In the genomic region with DNA sequence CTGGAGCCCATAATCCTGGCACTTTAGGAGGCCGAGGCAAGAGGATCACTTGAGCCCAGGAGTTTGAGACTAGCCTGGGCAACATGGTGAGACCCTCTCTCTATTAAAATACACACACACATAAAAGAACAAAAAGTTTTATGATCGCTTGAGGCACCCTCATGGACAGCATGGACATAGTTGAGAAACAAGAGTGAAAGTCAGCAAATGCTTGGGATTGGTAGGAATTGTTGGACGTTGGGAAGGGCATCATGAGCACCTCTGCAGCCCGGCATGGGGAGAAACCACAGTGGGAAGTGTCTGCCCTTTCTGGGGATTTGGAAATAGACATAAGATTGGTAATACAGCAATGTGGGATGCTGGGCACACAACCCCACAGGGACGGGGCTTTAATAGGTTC, we compare ENCODE assay signal across 1 cellular context.
TF ChIP-seq lines count a peak whose summit lies in the region.

No MANE protein-coding gene starts in this region.

TF ChIP-seq in GM23338, 12 proteins besides CTCF, POLR2A, EP300 and RAD21 (continued from another document):
- TF ChIP-seq, protein P1, sequence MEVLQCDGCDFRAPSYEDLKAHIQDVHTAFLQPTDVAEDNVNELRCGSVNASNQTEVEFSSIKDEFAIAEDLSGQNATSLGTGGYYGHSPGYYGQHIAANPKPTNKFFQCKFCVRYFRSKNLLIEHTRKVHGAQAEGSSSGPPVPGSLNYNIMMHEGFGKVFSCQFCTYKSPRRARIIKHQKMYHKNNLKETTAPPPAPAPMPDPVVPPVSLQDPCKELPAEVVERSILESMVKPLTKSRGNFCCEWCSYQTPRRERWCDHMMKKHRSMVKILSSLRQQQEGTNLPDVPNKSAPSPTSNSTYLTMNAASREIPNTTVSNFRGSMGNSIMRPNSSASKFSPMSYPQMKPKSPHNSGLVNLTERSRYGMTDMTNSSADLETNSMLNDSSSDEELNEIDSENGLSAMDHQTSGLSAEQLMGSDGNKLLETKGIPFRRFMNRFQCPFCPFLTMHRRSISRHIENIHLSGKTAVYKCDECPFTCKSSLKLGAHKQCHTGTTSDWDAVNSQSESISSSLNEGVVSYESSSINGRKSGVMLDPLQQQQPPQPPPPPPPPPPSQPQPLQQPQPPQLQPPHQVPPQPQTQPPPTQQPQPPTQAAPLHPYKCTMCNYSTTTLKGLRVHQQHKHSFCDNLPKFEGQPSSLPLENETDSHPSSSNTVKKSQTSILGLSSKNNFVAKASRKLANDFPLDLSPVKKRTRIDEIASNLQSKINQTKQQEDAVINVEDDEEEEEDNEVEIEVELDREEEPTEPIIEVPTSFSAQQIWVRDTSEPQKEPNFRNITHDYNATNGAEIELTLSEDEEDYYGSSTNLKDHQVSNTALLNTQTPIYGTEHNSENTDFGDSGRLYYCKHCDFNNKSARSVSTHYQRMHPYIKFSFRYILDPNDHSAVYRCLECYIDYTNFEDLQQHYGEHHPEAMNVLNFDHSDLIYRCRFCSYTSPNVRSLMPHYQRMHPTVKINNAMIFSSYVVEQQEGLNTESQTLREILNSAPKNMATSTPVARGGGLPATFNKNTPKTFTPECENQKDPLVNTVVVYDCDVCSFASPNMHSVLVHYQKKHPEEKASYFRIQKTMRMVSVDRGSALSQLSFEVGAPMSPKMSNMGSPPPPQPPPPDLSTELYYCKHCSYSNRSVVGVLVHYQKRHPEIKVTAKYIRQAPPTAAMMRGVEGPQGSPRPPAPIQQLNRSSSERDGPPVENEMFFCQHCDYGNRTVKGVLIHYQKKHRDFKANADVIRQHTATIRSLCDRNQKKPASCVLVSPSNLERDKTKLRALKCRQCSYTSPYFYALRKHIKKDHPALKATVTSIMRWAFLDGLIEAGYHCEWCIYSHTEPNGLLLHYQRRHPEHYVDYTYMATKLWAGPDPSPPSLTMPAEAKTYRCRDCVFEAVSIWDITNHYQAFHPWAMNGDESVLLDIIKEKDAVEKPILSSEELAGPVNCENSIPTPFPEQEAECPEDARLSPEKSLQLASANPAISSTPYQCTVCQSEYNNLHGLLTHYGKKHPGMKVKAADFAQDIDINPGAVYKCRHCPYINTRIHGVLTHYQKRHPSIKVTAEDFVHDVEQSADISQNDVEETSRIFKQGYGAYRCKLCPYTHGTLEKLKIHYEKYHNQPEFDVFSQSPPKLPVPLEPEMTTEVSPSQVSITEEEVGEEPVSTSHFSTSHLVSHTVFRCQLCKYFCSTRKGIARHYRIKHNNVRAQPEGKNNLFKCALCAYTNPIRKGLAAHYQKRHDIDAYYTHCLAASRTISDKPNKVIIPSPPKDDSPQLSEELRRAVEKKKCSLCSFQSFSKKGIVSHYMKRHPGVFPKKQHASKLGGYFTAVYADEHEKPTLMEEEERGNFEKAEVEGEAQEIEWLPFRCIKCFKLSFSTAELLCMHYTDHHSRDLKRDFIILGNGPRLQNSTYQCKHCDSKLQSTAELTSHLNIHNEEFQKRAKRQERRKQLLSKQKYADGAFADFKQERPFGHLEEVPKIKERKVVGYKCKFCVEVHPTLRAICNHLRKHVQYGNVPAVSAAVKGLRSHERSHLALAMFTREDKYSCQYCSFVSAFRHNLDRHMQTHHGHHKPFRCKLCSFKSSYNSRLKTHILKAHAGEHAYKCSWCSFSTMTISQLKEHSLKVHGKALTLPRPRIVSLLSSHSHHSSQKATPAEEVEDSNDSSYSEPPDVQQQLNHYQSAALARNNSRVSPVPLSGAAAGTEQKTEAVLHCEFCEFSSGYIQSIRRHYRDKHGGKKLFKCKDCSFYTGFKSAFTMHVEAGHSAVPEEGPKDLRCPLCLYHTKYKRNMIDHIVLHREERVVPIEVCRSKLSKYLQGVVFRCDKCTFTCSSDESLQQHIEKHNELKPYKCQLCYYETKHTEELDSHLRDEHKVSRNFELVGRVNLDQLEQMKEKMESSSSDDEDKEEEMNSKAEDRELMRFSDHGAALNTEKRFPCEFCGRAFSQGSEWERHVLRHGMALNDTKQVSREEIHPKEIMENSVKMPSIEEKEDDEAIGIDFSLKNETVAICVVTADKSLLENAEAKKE (CRISPR knock-in tag; IDR thresholded peaks at IDR 0.05) = no peak
- TF ChIP-seq JUNB (IDR thresholded peaks at IDR 0.05; ENCODE audit: unreplicated experiment) (no peak), EZH2 (IDR thresholded peaks at IDR 0.05; ENCODE audit: low read depth, unreplicated experiment) (no peak), STAT1 (IDR thresholded peaks at IDR 0.05; ENCODE audit: unreplicated experiment) (no peak), ZNF114 (CRISPR knock-in tag; IDR thresholded peaks at IDR 0.05) (no peak), ZNF331 (CRISPR knock-in tag; IDR thresholded peaks at IDR 0.05; ENCODE audit: low read depth) (no peak), ETS1 (IDR thresholded peaks at IDR 0.05) (no peak), NANOG (IDR thresholded peaks at IDR 0.05; ENCODE audit: borderline replicate concordance) (no peak)
- TF ChIP-seq, protein P2, sequence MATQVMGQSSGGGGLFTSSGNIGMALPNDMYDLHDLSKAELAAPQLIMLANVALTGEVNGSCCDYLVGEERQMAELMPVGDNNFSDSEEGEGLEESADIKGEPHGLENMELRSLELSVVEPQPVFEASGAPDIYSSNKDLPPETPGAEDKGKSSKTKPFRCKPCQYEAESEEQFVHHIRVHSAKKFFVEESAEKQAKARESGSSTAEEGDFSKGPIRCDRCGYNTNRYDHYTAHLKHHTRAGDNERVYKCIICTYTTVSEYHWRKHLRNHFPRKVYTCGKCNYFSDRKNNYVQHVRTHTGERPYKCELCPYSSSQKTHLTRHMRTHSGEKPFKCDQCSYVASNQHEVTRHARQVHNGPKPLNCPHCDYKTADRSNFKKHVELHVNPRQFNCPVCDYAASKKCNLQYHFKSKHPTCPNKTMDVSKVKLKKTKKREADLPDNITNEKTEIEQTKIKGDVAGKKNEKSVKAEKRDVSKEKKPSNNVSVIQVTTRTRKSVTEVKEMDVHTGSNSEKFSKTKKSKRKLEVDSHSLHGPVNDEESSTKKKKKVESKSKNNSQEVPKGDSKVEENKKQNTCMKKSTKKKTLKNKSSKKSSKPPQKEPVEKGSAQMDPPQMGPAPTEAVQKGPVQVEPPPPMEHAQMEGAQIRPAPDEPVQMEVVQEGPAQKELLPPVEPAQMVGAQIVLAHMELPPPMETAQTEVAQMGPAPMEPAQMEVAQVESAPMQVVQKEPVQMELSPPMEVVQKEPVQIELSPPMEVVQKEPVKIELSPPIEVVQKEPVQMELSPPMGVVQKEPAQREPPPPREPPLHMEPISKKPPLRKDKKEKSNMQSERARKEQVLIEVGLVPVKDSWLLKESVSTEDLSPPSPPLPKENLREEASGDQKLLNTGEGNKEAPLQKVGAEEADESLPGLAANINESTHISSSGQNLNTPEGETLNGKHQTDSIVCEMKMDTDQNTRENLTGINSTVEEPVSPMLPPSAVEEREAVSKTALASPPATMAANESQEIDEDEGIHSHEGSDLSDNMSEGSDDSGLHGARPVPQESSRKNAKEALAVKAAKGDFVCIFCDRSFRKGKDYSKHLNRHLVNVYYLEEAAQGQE (IDR thresholded peaks at IDR 0.05; ENCODE audit: unreplicated experiment) = no peak
